ENCODE assay signal across 22 cellular contexts in genomic region chr14:64614214-64614613, GRCh38.
"Had no signal": no experiment of that assay in that cellular context is flagged by ENCODE, and none has a peak within 500 bp of the region (broad histone marks: within the 10 kb centered on the region; RNA-seq: fewer than 3 reads in every experiment).

No MANE protein-coding gene starts in this region.

- H3K27ac ChIP-seq: hepatocyte, lower lobe of right lung, thoracic aorta, vagina had no signal

- H2AFZ ChIP-seq: hepatocyte had no signal

- H3K9me3 ChIP-seq: adrenal gland, lower lobe of right lung, thoracic aorta, vagina had no signal

- H3K36me3 ChIP-seq: adrenal gland, lower lobe of right lung, thoracic aorta, vagina had no signal

- H3K27me3 ChIP-seq: adrenal gland, hepatocyte, vagina had no signal

- FAIRE-seq: TTC549 had no signal

- H3K4me3 Mint-ChIP-seq: central memory CD8-positive, alpha-beta T cell; dendritic cell treated with granulocyte-macrophage colony-stimulating factor and Interleukin-4, amounts not matched to agents 40 ng/mL and 50 ng/mL, for 4 days; effector memory CD8-positive, alpha-beta T cell; naive thymus-derived CD4-positive, alpha-beta T cell; stimulated activated naive CD8-positive, alpha-beta T cell treated with anti-CD3 and anti-CD28 coated beads, Interleukin-15, Interleukin-2, amounts not matched to agents 100 ng/mL and 50 ng/mL, for 24 hours had no signal

- H3K79me2 ChIP-seq: hepatocyte had no signal

- DNase-seq: activated CD4-positive, alpha-beta T cell treated with anti-CD3 and anti-CD28 coated beads, Interleukin-2, amount 50 U/mL, for 1 hour; activated CD4-positive, CD25-positive, alpha-beta regulatory T cell; activated naive CD4-positive, alpha-beta T cell treated with anti-CD3 and anti-CD28 coated beads, Interleukin-2, amount 50 U/mL, for 16 hours; activated T-cell treated with anti-CD3 and anti-CD28 coated beads for 4 hours; effector memory CD8-positive, alpha-beta T cell; erythroblast; kidney glomerular epithelial cell; lower lobe of right lung; naive thymus-derived CD4-positive, alpha-beta T cell; occipital lobe; stimulated activated CD4-positive, alpha-beta T cell treated with anti-CD3 and anti-CD28 coated beads, Interleukin-4, amount 100 ng/mL, for 1 hour; stimulated activated CD8-positive, alpha-beta memory T cell treated with anti-CD3 and anti-CD28 coated beads, Interleukin-4, amount 100 ng/mL, for 48 hours; T-helper 2 cell had no signal

- H3K4me1 Mint-ChIP-seq: central memory CD8-positive, alpha-beta T cell had no signal

- H3K27ac Mint-ChIP-seq: activated T-helper 2 cell treated with anti-CD3 and anti-CD28 coated beads, Interferon-gamma antibody, Interleukin-2, Interleukin-4, amounts not matched to agents 10 μg/mL and 5 μg/mL and 100 μg/mL, durations not matched to agents 14 hours and 24 hours and 36 hours; dendritic cell treated with granulocyte-macrophage colony-stimulating factor and Interleukin-4, amounts not matched to agents 40 ng/mL and 50 ng/mL, for 4 days; effector memory CD8-positive, alpha-beta T cell; naive thymus-derived CD4-positive, alpha-beta T cell; stimulated activated naive CD8-positive, alpha-beta T cell treated with anti-CD3 and anti-CD28 coated beads, Interleukin-15, Interleukin-2, amounts not matched to agents 100 ng/mL and 50 ng/mL, for 24 hours had no signal

- H3K4me2 ChIP-seq: hepatocyte had no signal

- H3K36me3 Mint-ChIP-seq: naive thymus-derived CD4-positive, alpha-beta T cell had no signal

- H3K9me3 Mint-ChIP-seq: activated T-helper 2 cell treated with anti-CD3 and anti-CD28 coated beads, Interferon-gamma antibody, Interleukin-2, Interleukin-4, amounts not matched to agents 10 μg/mL and 5 μg/mL and 100 μg/mL, durations not matched to agents 14 hours and 24 hours and 36 hours; central memory CD8-positive, alpha-beta T cell; dendritic cell treated with granulocyte-macrophage colony-stimulating factor and Interleukin-4, amounts not matched to agents 40 ng/mL and 50 ng/mL, for 4 days; effector memory CD8-positive, alpha-beta T cell; naive thymus-derived CD4-positive, alpha-beta T cell; stimulated activated naive CD8-positive, alpha-beta T cell treated with anti-CD3 and anti-CD28 coated beads, Interleukin-15, Interleukin-2, amounts not matched to agents 100 ng/mL and 50 ng/mL, for 24 hours had no signal

- ATAC-seq: effector memory CD8-positive, alpha-beta T cell; lower lobe of right lung; naive thymus-derived CD4-positive, alpha-beta T cell had no signal

- H3K4me3 ChIP-seq: adrenal gland, hepatocyte, lower lobe of right lung, thoracic aorta, vagina had no signal

- H3K27me3 Mint-ChIP-seq: central memory CD8-positive, alpha-beta T cell; dendritic cell treated with granulocyte-macrophage colony-stimulating factor and Interleukin-4, amounts not matched to agents 40 ng/mL and 50 ng/mL, for 4 days; stimulated activated naive CD8-positive, alpha-beta T cell treated with anti-CD3 and anti-CD28 coated beads, Interleukin-15, Interleukin-2, amounts not matched to agents 100 ng/mL and 50 ng/mL, for 24 hours had no signal

- H3K4me1 ChIP-seq: adrenal gland had no signal
